In the genomic region with DNA sequence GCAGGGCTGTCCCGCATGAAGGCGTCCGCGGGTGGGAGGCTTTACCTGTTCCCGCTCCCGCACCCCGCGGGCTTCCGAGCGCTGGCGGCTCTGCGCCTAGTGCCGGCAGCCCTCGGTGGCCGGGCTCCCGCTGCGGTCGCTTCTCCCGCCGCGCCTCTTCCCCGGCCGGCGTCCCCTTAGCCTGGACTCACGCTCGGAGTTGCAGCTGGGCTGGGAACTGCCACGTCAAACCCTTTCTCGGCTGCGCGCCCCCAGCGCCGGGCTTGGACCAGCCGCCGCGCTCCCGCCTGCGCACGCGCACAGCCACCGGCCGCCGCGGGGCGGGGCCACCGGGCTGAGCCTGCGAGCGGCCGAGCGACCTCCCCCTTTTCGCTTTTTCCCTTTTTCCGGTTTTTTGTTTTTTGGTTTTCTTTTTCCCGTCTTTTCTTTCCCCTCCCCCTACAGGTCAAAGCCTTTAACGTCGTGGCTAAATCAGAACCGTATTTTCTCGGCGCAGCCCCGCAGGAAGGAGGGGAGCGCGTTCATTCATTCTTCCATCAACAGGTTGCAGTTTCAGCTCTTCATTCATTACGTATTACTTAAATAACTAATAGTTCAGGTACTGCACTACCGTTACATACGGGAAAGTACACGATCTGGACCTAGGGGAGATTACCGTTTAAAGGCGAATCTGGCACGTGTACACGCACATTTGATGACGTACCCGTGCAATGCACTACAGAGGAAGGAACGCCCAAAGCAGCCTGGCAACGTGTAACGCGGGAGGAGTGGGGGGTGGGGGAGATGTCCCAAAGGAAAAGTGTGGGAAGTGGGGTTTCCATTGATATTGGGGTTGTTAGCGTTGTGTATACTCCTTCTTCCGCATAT, we compare ENCODE assay signal across 1 cellular context.
TF ChIP-seq lines count a peak whose summit lies in the region.

A gene with protein sequence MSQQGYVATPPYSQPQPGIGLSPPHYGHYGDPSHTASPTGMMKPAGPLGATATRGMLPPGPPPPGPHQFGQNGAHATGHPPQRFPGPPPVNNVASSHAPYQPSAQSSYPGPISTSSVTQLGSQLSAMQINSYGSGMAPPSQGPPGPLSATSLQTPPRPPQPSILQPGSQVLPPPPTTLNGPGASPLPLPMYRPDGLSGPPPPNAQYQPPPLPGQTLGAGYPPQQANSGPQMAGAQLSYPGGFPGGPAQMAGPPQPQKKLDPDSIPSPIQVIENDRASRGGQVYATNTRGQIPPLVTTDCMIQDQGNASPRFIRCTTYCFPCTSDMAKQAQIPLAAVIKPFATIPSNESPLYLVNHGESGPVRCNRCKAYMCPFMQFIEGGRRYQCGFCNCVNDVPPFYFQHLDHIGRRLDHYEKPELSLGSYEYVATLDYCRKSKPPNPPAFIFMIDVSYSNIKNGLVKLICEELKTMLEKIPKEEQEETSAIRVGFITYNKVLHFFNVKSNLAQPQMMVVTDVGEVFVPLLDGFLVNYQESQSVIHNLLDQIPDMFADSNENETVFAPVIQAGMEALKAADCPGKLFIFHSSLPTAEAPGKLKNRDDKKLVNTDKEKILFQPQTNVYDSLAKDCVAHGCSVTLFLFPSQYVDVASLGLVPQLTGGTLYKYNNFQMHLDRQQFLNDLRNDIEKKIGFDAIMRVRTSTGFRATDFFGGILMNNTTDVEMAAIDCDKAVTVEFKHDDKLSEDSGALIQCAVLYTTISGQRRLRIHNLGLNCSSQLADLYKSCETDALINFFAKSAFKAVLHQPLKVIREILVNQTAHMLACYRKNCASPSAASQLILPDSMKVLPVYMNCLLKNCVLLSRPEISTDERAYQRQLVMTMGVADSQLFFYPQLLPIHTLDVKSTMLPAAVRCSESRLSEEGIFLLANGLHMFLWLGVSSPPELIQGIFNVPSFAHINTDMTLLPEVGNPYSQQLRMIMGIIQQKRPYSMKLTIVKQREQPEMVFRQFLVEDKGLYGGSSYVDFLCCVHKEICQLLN (minus strand): TSS at position 231 of the 867 bp plus-strand sequence. CDS start 2,430 bp downstream, outside the sequence.

TF ChIP-seq in K562, 482 proteins besides CTCF, POLR2A, EP300 and RAD21 (continued from another document and continues in another):
- TF ChIP-seq HDAC1 (IDR thresholded peaks at IDR 0.05) (peak in 1 of 2 experiments; percentile 85; a peak in 2 of 4 replicates), NFE2 (IDR thresholded peaks at IDR 0.05; ENCODE audit: low read depth) (no peak), PTTG1 (tag; IDR thresholded peaks at IDR 0.05; ENCODE audit: low read depth) (no peak), ARID2 (IDR thresholded peaks at IDR 0.05) (no peak), EZH2 (IDR thresholded peaks at IDR 0.05; ENCODE audit: borderline replicate concordance, low read depth, low read length) (no peak), ZSCAN32 (CRISPR knock-in tag; IDR thresholded peaks at IDR 0.05) (no peak), ZNF175 (CRISPR knock-in tag; IDR thresholded peaks at IDR 0.05; ENCODE audit: low read depth) (no peak), WHSC1 (IDR thresholded peaks at IDR 0.05; ENCODE audit: low read length) (no peak), ZNF41 (CRISPR knock-in tag; conservative IDR thresholded peaks at IDR 0.05) (no peak), NFIC (IDR thresholded peaks at IDR 0.05) (no peak), NONO (IDR thresholded peaks at IDR 0.05; ENCODE audit: low read depth in 2 of 2, low read length in 1 of 2) (peak; percentile 30 to 41; a peak in 1 of 4 replicates), NCOA4 (IDR thresholded peaks at IDR 0.05; ENCODE audit: partially characterized antibody) (no peak), HMG20B (CRISPR knock-in tag; IDR thresholded peaks at IDR 0.05) (no peak), FIP1L1 (IDR thresholded peaks at IDR 0.05; ENCODE audit: low read depth, low read length, poor library complexity, severe bottlenecking) (peak; percentile 51), ZNF316 (IDR thresholded peaks at IDR 0.05) (no peak), ZNF583 (CRISPR knock-in tag; IDR thresholded peaks at IDR 0.05) (no peak), NR2C1 (IDR thresholded peaks at IDR 0.05) (no peak), NR2C1 (tag; IDR thresholded peaks at IDR 0.05) (no peak), ZNF589 (CRISPR knock-in tag; IDR thresholded peaks at IDR 0.05; ENCODE audit: low read depth) (no peak), SIRT6 (IDR thresholded peaks at IDR 0.05; ENCODE audit: low read depth, low read length) (no peak), ZNF134 (CRISPR knock-in tag; conservative IDR thresholded peaks at IDR 0.05) (no peak), HLTF (IDR thresholded peaks at IDR 0.05) (0 out of 2 replicates have a peak, but pooled peaks have one; percentile 12), CXXC5 (CRISPR knock-in tag; IDR thresholded peaks at IDR 0.05) (peak; percentile 50), TEAD4 (IDR thresholded peaks at IDR 0.05; ENCODE audit: low read length) (no peak), TEAD4 (CRISPR knock-in tag; IDR thresholded peaks at IDR 0.05; ENCODE audit: borderline replicate concordance) (no peak), BRD9 (IDR thresholded peaks at IDR 0.05; ENCODE audit: low read depth, partially characterized antibody) (peak; percentile 58)
- TF ChIP-seq, protein P1, sequence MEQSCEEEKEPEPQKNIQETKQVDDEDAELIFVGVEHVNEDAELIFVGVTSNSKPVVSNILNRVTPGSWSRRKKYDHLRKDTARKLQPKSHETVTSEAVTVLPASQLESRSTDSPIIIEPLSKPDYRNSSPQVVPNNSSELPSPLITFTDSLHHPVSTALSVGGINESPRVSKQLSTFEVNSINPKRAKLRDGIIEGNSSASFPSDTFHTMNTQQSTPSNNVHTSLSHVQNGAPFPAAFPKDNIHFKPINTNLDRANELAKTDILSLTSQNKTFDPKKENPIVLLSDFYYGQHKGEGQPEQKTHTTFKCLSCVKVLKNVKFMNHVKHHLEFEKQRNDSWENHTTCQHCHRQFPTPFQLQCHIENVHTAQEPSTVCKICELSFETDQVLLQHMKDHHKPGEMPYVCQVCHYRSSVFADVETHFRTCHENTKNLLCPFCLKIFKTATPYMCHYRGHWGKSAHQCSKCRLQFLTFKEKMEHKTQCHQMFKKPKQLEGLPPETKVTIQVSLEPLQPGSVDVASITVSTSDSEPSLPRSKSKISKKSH (CRISPR knock-in tag; IDR thresholded peaks at IDR 0.05): no peak
- TF ChIP-seq, protein P2, sequence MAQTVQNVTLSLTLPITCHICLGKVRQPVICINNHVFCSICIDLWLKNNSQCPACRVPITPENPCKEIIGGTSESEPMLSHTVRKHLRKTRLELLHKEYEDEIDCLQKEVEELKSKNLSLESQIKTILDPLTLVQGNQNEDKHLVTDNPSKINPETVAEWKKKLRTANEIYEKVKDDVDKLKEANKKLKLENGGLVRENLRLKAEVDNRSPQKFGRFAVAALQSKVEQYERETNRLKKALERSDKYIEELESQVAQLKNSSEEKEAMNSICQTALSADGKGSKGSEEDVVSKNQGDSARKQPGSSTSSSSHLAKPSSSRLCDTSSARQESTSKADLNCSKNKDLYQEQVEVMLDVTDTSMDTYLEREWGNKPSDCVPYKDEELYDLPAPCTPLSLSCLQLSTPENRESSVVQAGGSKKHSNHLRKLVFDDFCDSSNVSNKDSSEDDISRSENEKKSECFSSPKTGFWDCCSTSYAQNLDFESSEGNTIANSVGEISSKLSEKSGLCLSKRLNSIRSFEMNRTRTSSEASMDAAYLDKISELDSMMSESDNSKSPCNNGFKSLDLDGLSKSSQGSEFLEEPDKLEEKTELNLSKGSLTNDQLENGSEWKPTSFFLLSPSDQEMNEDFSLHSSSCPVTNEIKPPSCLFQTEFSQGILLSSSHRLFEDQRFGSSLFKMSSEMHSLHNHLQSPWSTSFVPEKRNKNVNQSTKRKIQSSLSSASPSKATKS (CRISPR knock-in tag; IDR thresholded peaks at IDR 0.05): no peak
- TF ChIP-seq, protein P3, sequence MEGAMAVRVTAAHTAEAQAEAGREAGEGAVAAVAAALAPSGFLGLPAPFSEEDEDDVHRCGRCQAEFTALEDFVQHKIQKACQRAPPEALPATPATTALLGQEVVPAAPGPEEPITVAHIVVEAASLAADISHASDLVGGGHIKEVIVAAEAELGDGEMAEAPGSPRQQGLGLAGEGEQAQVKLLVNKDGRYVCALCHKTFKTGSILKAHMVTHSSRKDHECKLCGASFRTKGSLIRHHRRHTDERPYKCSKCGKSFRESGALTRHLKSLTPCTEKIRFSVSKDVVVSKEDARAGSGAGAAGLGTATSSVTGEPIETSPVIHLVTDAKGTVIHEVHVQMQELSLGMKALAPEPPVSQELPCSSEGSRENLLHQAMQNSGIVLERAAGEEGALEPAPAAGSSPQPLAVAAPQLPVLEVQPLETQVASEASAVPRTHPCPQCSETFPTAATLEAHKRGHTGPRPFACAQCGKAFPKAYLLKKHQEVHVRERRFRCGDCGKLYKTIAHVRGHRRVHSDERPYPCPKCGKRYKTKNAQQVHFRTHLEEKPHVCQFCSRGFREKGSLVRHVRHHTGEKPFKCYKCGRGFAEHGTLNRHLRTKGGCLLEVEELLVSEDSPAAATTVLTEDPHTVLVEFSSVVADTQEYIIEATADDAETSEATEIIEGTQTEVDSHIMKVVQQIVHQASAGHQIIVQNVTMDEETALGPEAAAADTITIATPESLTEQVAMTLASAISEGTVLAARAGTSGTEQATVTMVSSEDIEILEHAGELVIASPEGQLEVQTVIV (CRISPR knock-in tag; IDR thresholded peaks at IDR 0.05; ENCODE audit: borderline replicate concordance): no peak
- TF ChIP-seq, protein P4, sequence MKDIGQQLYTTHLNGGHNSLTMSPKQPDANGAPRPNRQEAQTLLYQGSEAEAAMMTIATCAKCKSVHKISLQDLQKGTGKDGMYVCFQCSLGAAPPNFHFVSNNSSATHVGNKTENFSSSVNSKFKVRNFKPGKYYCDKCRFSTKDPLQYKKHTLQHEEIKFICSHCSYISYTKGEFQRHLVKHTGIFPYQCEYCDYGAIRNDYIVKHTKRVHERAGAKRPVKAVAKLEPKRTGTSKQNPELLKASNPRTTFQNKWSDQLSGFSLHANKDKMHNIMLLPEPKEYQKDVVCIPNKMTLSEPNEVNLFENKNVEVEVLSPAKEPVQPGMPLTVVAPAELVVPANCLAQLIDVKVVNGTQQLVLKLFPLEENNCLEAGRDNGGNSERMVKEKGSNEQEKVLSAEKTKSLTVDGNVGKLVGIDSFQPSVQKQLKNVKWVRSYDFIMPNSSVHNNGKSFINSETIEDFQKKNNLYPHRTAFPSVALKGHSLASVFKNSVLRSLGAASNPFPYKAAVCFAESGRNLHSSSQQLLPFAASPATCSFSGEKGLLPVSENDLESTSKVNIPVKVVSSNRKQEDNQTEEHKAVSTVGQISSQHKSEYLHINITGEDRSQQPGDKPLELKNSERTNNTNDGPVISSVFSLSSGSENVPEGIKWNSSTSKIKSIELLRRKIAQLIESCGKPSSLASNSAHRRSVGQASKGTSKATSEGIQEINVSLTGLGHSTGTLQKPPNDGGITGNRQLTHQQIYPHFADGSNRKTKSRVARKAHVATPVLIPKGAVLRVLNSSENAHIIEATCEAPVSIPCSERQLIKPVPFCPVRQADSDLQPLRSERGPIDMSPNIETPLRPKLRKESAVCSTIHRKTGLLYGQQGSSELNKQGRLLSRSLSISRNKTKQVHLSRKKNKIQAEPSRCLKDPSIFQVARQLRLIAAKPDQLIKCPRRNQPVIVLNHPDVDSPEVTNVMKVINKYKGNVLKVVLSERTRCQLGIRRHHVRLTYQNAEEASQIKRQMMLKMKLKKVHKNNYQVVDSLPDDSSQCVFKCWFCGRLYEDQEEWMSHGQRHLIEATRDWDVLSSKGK (CRISPR knock-in tag; IDR thresholded peaks at IDR 0.05): no peak
- TF ChIP-seq, protein P5, sequence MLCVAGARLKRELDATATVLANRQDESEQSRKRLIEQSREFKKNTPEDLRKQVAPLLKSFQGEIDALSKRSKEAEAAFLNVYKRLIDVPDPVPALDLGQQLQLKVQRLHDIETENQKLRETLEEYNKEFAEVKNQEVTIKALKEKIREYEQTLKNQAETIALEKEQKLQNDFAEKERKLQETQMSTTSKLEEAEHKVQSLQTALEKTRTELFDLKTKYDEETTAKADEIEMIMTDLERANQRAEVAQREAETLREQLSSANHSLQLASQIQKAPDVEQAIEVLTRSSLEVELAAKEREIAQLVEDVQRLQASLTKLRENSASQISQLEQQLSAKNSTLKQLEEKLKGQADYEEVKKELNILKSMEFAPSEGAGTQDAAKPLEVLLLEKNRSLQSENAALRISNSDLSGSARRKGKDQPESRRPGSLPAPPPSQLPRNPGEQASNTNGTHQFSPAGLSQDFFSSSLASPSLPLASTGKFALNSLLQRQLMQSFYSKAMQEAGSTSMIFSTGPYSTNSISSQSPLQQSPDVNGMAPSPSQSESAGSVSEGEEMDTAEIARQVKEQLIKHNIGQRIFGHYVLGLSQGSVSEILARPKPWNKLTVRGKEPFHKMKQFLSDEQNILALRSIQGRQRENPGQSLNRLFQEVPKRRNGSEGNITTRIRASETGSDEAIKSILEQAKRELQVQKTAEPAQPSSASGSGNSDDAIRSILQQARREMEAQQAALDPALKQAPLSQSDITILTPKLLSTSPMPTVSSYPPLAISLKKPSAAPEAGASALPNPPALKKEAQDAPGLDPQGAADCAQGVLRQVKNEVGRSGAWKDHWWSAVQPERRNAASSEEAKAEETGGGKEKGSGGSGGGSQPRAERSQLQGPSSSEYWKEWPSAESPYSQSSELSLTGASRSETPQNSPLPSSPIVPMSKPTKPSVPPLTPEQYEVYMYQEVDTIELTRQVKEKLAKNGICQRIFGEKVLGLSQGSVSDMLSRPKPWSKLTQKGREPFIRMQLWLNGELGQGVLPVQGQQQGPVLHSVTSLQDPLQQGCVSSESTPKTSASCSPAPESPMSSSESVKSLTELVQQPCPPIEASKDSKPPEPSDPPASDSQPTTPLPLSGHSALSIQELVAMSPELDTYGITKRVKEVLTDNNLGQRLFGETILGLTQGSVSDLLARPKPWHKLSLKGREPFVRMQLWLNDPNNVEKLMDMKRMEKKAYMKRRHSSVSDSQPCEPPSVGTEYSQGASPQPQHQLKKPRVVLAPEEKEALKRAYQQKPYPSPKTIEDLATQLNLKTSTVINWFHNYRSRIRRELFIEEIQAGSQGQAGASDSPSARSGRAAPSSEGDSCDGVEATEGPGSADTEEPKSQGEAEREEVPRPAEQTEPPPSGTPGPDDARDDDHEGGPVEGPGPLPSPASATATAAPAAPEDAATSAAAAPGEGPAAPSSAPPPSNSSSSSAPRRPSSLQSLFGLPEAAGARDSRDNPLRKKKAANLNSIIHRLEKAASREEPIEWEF (CRISPR knock-in tag; IDR thresholded peaks at IDR 0.05): no peak
- TF ChIP-seq, protein P6, sequence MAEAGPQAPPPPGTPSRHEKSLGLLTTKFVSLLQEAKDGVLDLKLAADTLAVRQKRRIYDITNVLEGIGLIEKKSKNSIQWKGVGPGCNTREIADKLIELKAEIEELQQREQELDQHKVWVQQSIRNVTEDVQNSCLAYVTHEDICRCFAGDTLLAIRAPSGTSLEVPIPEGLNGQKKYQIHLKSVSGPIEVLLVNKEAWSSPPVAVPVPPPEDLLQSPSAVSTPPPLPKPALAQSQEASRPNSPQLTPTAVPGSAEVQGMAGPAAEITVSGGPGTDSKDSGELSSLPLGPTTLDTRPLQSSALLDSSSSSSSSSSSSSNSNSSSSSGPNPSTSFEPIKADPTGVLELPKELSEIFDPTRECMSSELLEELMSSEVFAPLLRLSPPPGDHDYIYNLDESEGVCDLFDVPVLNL (CRISPR knock-in tag; IDR thresholded peaks at IDR 0.05; ENCODE audit: low read depth): peak; percentile 51; the same call in 1 of the 2 replicates
- TF ChIP-seq, protein P7, sequence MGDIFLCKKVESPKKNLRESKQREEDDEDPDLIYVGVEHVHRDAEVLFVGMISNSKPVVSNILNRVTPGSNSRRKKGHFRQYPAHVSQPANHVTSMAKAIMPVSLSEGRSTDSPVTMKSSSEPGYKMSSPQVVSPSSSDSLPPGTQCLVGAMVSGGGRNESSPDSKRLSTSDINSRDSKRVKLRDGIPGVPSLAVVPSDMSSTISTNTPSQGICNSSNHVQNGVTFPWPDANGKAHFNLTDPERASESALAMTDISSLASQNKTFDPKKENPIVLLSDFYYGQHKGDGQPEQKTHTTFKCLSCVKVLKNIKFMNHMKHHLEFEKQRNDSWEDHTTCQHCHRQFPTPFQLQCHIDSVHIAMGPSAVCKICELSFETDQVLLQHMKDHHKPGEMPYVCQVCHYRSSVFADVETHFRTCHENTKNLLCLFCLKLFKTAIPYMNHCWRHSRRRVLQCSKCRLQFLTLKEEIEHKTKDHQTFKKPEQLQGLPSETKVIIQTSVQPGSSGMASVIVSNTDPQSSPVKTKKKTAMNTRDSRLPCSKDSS (IDR thresholded peaks at IDR 0.05; ENCODE audit: low read depth, partially characterized antibody): no peak
